ENCODE assay signal across 10 cellular contexts in genomic region chr4:108247511-108248088, GRCh38.
A peak's percentile ranks its signal among the peaks of the same experiment; 100 is the strongest.
DNase-seq lines count a peak whose midpoint lies in the region; TF ChIP-seq lines count a peak whose summit lies in the region.
"Had no signal": no experiment of that assay in that cellular context is flagged by ENCODE, and none has a peak within 500 bp of the region (broad histone marks: within the 10 kb centered on the region; RNA-seq: fewer than 3 reads in every experiment).

No MANE protein-coding gene starts in this region.

- DNase-seq in ELF-1 (ENCODE audit: low read depth, low spot score) = peak; percentile 29
- DNase-seq in NCI-H128 (lab: John Stamatoyannopoulos, UW; ENCODE audit: unreplicated experiment) = peak; percentile 53
- peak; percentile 60 for DNase-seq in RPMI7951 (ENCODE audit: low read depth)
- peak; percentile 93 for DNase-seq in left kidney (ENCODE audit: low read depth, low spot score)
- DNase-seq in inferior parietal cortex (ENCODE audit: extremely low spot score) = no peak
- DNase-seq in activated gamma-delta T cell (lab: John Stamatoyannopoulos, UW) = no peak
- no peak for DNase-seq in erythroblast (lab: John Stamatoyannopoulos, UW)
- DNase-seq in cerebellar nuclear complex (lab: John Stamatoyannopoulos, UW) = no peak
- DNase-seq: CD4-positive, alpha-beta memory T cell; stimulated activated CD4-positive, alpha-beta T cell treated with anti-CD3 and anti-CD28 coated beads, Interleukin-4, amount 100 ng/mL, for 1 hour had no signal

- TF ChIP-seq POLR2A in erythroblast (IDR thresholded peaks at IDR 0.05; ENCODE audit: low read length) = no peak

Comparison
In these comparisons a context has a peak if more than half of its experiments do, and no peak if none do; other contexts are left out.
1. DNase-seq: peak in ELF-1 (single experiment), NCI-H128 (single experiment), RPMI7951 (single experiment) and left kidney (single experiment); none in inferior parietal cortex (single experiment), activated gamma-delta T cell (single experiment), erythroblast (0 of 2) and cerebellar nuclear complex (0 of 2).